Comparison of ENCODE assay signal across 13 cellular contexts in genomic region chr4:183960912-183961569, GRCh38. TPM values are rescaled to one million over a fixed set of nuclear protein-coding genes. Genes with fewer than 3 reads are reported as not detected.
DNase-seq lines count a peak whose midpoint lies in the region; ATAC-seq and TF ChIP-seq lines count a peak whose summit lies in the region.
"Had no signal": no experiment of that assay in that cellular context is flagged by ENCODE, and none has a peak within 500 bp of the region (broad histone marks: within the 10 kb centered on the region; RNA-seq: fewer than 3 reads in every experiment).

No MANE protein-coding gene starts in this region.

- no peaks in the 10 kb centered on the region for H3K36me3 Mint-ChIP-seq in natural killer cell

- no peaks in the 10 kb centered on the region for H3K27me3 ChIP-seq in SJCRH30
- H3K27me3 ChIP-seq in hepatocyte, result no peaks in the 10 kb centered on the region
- H3K27me3 ChIP-seq: tibial artery had no signal

- no peak overlapping the region for H3K27ac Mint-ChIP-seq in natural killer cell
- H3K27ac Mint-ChIP-seq: CD8-positive, alpha-beta memory T cell had no signal

- no peak overlapping the region for H3K4me3 Mint-ChIP-seq in natural killer cell
- H3K4me3 Mint-ChIP-seq: CD8-positive, alpha-beta memory T cell had no signal

- DNase-seq in LoVo (ENCODE audit: low spot score) (peak; percentile 14), SJCRH30 (peak; percentile 29 to 44), hepatocyte (ENCODE audit: low spot score) (no peak), sciatic nerve (ENCODE audit: low spot score) (no peak), natural killer cell (no peak), NCI-H82 (lab: John Stamatoyannopoulos, UW) (no peak)
- DNase-seq in effector CD4-positive, alpha-beta T cell, result no peak
- DNase-seq: activated T-cell treated with anti-CD3 and anti-CD28 coated beads, Interleukin-2, amount 50 U/mL, for 48 hours; CD8-positive, alpha-beta memory T cell; SW 1271; tibial artery had no signal

- H3K4me2 ChIP-seq in hepatocyte, result peak overlapping the region; percentile 56

- H3K36me3 ChIP-seq in SJCRH30 (no peaks in the 10 kb centered on the region), hepatocyte (replicated peaks; ENCODE audit: insufficient read depth, low read depth) (no peaks in the 10 kb centered on the region)
- H3K36me3 ChIP-seq: tibial artery had no signal

- H3K4me3 ChIP-seq in SJCRH30 (peak overlapping the region; percentile 59), hepatocyte (no peak overlapping the region)

- H3K4me1 ChIP-seq in SJCRH30 (0 out of 2 replicates have a peak, but pooled peaks cover 3% of the 10 kb centered on the region), hepatocyte (ENCODE audit: insufficient read depth) (peaks cover 6% of the 10 kb centered on the region)

- H3K27ac ChIP-seq in SJCRH30 (peak overlapping the region; percentile 94), hepatocyte (no peak overlapping the region)
- H3K27ac ChIP-seq: HL-60, tibial artery had no signal

- peaks cover 4% of the 10 kb centered on the region for H4K20me1 ChIP-seq in hepatocyte (ENCODE audit: insufficient read depth, poor library complexity, severe bottlenecking)

- no peaks in the 10 kb centered on the region for H3K9me2 ChIP-seq in hepatocyte (replicated peaks; ENCODE audit: insufficient read depth)

- H3K9me3 ChIP-seq in SJCRH30 (replicated peaks) (no peaks in the 10 kb centered on the region), hepatocyte (ENCODE audit: low read depth) (no peaks in the 10 kb centered on the region)
- H3K9me3 ChIP-seq: tibial artery had no signal

- no peaks in the 10 kb centered on the region for H3K9me3 Mint-ChIP-seq in natural killer cell
- H3K9me3 Mint-ChIP-seq: CD8-positive, alpha-beta memory T cell had no signal

- intact Hi-C loops in sciatic nerve (cut with DNase I), result no loop called here
- intact Hi-C loops in natural killer cell (cut with micrococcal nuclease), result no loop called here

- peaks cover 14% of the 10 kb centered on the region for H3K79me2 ChIP-seq in hepatocyte

- no peaks in the 10 kb centered on the region for H3K4me1 Mint-ChIP-seq in natural killer cell
- H3K4me1 Mint-ChIP-seq: CD8-positive, alpha-beta memory T cell had no signal

- 34% methylated on average over 13 of the region's 13 CpGs for WGBS in hepatocyte (ENCODE audit: low lambda C conversion rate, missing lambda C conversion rate)

- peak; percentile 30 for ATAC-seq in sciatic nerve
- no peak for ATAC-seq in HG03565 (IDR thresholded peaks at IDR 0.05; ENCODE audit: unreplicated experiment)
- no peak for ATAC-seq in natural killer cell

- H2AFZ ChIP-seq in hepatocyte, result no peak overlapping the region

- H3K27me3 Mint-ChIP-seq in natural killer cell (ENCODE audit: low read depth in 2 of 2), result peaks cover 3 to 18% of the 10 kb centered on the region in 2 donors

- TF ChIP-seq CTCF in hepatocyte (IDR thresholded peaks at IDR 0.05; ENCODE audit: poor library complexity), result no peak
- no peak for TF ChIP-seq CTCF in natural killer cell (IDR thresholded peaks at IDR 0.05)

RNA-seq across cellular contexts. Expression of gene STOX2, which starts 55.9 kb away (rescaled TPM):
- 5.6 TPM in 2 replicates for total RNA-seq in SJCRH30 (2014; rRNA removed; shearing (Covaris generic))
- total RNA-seq in hepatocyte (7.5 and 7.9 TPM in 2 replicates), sciatic nerve (19.2 TPM), natural killer cell (under 1 TPM in 1 of 3 donors, not detected in 2; 0.23 TPM)
- polyA plus RNA-seq in hepatocyte, result 6.3 and 9.2 TPM in 2 replicates
- total RNA-seq: CD8-positive, alpha-beta memory T cell had no signal
- polyA plus RNA-seq: CD8-positive, alpha-beta memory T cell had no signal

Comparison
In these comparisons a context has a peak if more than half of its experiments do, and no peak if none do; other contexts are left out.
1. DNase-seq: peak in LoVo (single experiment) and SJCRH30 (2 of 2); none in hepatocyte (single experiment), sciatic nerve (single experiment), natural killer cell (single experiment), NCI-H82 (single experiment) and effector CD4-positive, alpha-beta T cell (single experiment).